In genomic region chr11:130980463-130980862, GRCh38 we compare ENCODE assay signal across 24 cellular contexts.
"Had no signal": no experiment of that assay in that cellular context is flagged by ENCODE, and none has a peak within 500 bp of the region (broad histone marks: within the 10 kb centered on the region; RNA-seq: fewer than 3 reads in every experiment).

No MANE protein-coding gene starts in this region.

- H3K4me3 ChIP-seq: colonic mucosa, esophagus squamous epithelium, gastrocnemius medialis, heart right ventricle, left lung, lower lobe of right lung had no signal

- H3K9me3 ChIP-seq: colonic mucosa, gastrocnemius medialis, lower lobe of right lung had no signal

- DNase-seq: colonic mucosa; cortex of kidney; effector CD8-positive, alpha-beta T cell; effector memory CD8-positive, alpha-beta T cell; endodermal cell; erythroblast; esophagus squamous epithelium; foreskin fibroblast; foreskin melanocyte; gastrocnemius medialis; glutamatergic neuron; head of caudate nucleus; heart right ventricle; hippocampal formation; left cardiac atrium; left lung; left ventricle myocardium superior; lower lobe of right lung; mesendoderm; midbrain had no signal

- H3K36me3 ChIP-seq: colonic mucosa, esophagus squamous epithelium, gastrocnemius medialis, heart right ventricle, left lung, lower lobe of right lung had no signal

- FAIRE-seq: endometrium, islet of Langerhans, keratinocyte had no signal

- H3K27me3 ChIP-seq: colonic mucosa, gastrocnemius medialis, left lung had no signal

- H3K27ac ChIP-seq: colonic mucosa, epithelial cell of prostate, esophagus squamous epithelium, gastrocnemius medialis, heart right ventricle, left lung, lower lobe of right lung had no signal
